ENCODE assay signal across 21 cellular contexts in the genomic region with DNA sequence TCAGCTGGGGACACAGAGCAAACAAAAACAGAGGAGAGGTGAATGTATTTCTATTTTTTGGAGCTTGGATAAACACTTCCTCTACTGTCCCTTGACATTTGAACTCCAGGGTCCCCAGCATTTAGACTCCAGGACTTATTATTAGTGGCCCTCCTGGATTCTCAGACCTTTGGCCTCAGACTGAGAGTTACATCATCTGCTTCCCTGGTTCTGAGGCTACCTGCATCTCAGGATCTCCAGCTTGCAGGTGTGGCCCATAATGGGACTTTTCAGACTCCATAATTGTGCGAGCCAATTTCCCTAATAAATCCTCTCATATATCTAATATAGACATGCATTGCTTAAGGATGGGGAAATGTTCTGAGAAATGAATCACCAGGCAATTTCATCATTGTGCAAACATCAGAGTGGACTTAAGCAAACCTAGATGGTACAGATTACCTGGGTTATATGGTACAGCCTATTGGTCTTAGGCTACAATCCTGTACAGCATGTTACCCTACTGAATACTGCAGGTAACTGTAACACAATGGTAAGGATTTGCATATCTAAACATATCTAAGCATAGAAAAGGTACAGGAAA.
DNase-seq lines count a peak whose midpoint lies in the region; ATAC-seq, FAIRE-seq and TF ChIP-seq lines count a peak whose summit lies in the region.
"Had no signal": no experiment of that assay in that cellular context is flagged by ENCODE, and none has a peak within 500 bp of the region (broad histone marks: within the 10 kb centered on the region; RNA-seq: fewer than 3 reads in every experiment).

No MANE protein-coding gene starts in this region.

- RAD21 ChIA-PET in GM12878 (lab: Charles Lee; ENCODE audit: unreplicated experiment), result no interaction called here

- no peak overlapping the region for H2AFZ ChIP-seq in GM12878 (ENCODE audit: control insufficient read depth, low read depth, low read length)
- H2AFZ ChIP-seq in hepatocyte, result no peak overlapping the region

- TF ChIP-seq EP300 in GM12878 (IDR thresholded peaks at IDR 0.05; ENCODE audit: borderline replicate concordance in 1 of 2, control insufficient read depth in 1 of 2, low read depth in 2 of 2, low read length in 2 of 2), result no peak

- H3K9me2 ChIP-seq in hepatocyte (replicated peaks; ENCODE audit: insufficient read depth), result no peaks in the 10 kb centered on the region

- SMC1A ChIA-PET in GM12878 (lab: Charles Lee; ENCODE audit: uncharacterized antibody, unreplicated experiment), result no interaction called here

- H3K4me1 ChIP-seq in GM12878 (ENCODE audit: control insufficient read depth, insufficient read depth, low read length) (no peaks in the 10 kb centered on the region), hepatocyte (ENCODE audit: insufficient read depth) (no peaks in the 10 kb centered on the region), small intestine (ENCODE audit: control insufficient read depth in 2 of 2, insufficient read depth in 1 of 2, low read depth in 1 of 2, low read length in 1 of 2) (no peaks in the 10 kb centered on the region), HAP-1 (no peaks in the 10 kb centered on the region), aorta (ENCODE audit: control insufficient read depth in 1 of 2, insufficient read depth in 2 of 2, low read length in 2 of 2) (no peaks in the 10 kb centered on the region)
- H3K4me1 ChIP-seq: tibial artery had no signal

- POLR2A ChIA-PET in GM12878 (lab: Charles Lee), result no interaction called here

- H3K4me3 ChIP-seq in GM12878 (no peak overlapping the region), hepatocyte (no peak overlapping the region), small intestine (ENCODE audit: low read depth in 1 of 2, low read length in 2 of 2) (no peak overlapping the region), HAP-1 (no peak overlapping the region), aorta (ENCODE audit: low read length in 2 of 2) (no peak overlapping the region)
- H3K4me3 ChIP-seq: tibial artery had no signal

- no peak overlapping the region for H3K9ac ChIP-seq in GM12878 (ENCODE audit: control insufficient read depth, insufficient read depth, low read length)

- WGBS in GM12878 (ENCODE audit: insufficient coverage, insufficient replicate concordance, low lambda C conversion rate, missing lambda C conversion rate), result 100% methylated on average over 1 of the region's 1 CpG
- WGBS in hepatocyte (ENCODE audit: low lambda C conversion rate, missing lambda C conversion rate), result 69% methylated on average over 1 of the region's 1 CpG
- WGBS in small intestine, 3 donors, result 23 to 76% (median 55%) methylated on average over 1 of the region's 1 CpG
- 95 to 100% methylated on average over 1 of the region's 1 CpG for WGBS in aorta, 2 donors

- TF ChIP-seq RAD21 in GM12878 (IDR thresholded peaks at IDR 0.05; ENCODE audit: insufficient read depth, low read depth, low read length), result no peak

- CTCF ChIA-PET in GM12878 (lab: Yijun Ruan, JAX), result no interaction called here

- FAIRE-seq in GM12878 (lab: Jason Lieb, UNC) (no peak), small intestine (lab: Jason Lieb, UNC) (no peak)
- FAIRE-seq: A204.1, TTC549 had no signal

- DNase-seq in NCI-H146 (lab: John Stamatoyannopoulos, UW), result peak; percentile 4
- DNase-seq in NCI-H146 treated with DMSO at 0.1 percent for 48 hours (lab: John Stamatoyannopoulos, UW; ENCODE audit: unreplicated experiment), result no peak
- no peak for DNase-seq in GM12878 (ENCODE audit: low read depth, low spot score)
- DNase-seq in hepatocyte (ENCODE audit: low spot score), result peak; percentile 35
- DNase-seq in small intestine, result peak; percentile 69
- no peak for DNase-seq in HAP-1 (ENCODE audit: low spot score in 2 of 2)
- no peak for DNase-seq in aorta
- DNase-seq: activated naive CD8-positive, alpha-beta T cell treated with anti-CD3 and anti-CD28 coated beads for 36 hours; activated T-cell treated with anti-CD3 and anti-CD28 coated beads, Interleukin-2, amount 50 U/mL, for 24 hours; endodermal cell; GF-D8; glutamatergic neuron; immature natural killer cell; KG1; midbrain; NCI-H1694; OCI-M1; tibial artery had no signal

- 0 out of 3 replicates have a peak, but pooled peaks have one; percentile 21 for ATAC-seq in GM12878
- ATAC-seq in GM19455 (IDR thresholded peaks at IDR 0.05; ENCODE audit: unreplicated experiment), result no peak
- no peak for ATAC-seq in aorta (ENCODE audit: low FRiP score)

- H3K36me3 ChIP-seq in GM12878 (ENCODE audit: control insufficient read depth in 2 of 2, insufficient read depth in 2 of 2, low read length in 1 of 2) (peaks cover 0 to 31% of the 10 kb centered on the region in 2 experiments), hepatocyte (replicated peaks; ENCODE audit: insufficient read depth, low read depth) (no peaks in the 10 kb centered on the region), small intestine (ENCODE audit: control insufficient read depth in 2 of 2, insufficient read depth in 2 of 2, low read length in 2 of 2) (peaks cover 2 to 7% of the 10 kb centered on the region in 2 donors), HAP-1 (replicated peaks) (peaks cover 13% of the 10 kb centered on the region; the same call in 1 of the 2 replicates), aorta (ENCODE audit: control insufficient read depth in 1 of 2, insufficient read depth in 2 of 2, low read length in 1 of 2) (peaks cover 7% of the 10 kb centered on the region in 2 donors)

- H4K20me1 ChIP-seq in GM12878 (ENCODE audit: control insufficient read depth, insufficient read depth) (no peaks in the 10 kb centered on the region), hepatocyte (ENCODE audit: insufficient read depth, poor library complexity, severe bottlenecking) (no peaks in the 10 kb centered on the region)

- H3K27ac ChIP-seq in GM12878 (ENCODE audit: control insufficient read depth, insufficient read depth), result no peak overlapping the region
- H3K27ac ChIP-seq in hepatocyte, result peak overlapping the region; percentile 45
- H3K27ac ChIP-seq in small intestine (ENCODE audit: low read depth in 1 of 2, low read length in 1 of 2), result peak overlapping the region in 1 of 2 donors; percentile 9
- no peak overlapping the region for H3K27ac ChIP-seq in aorta (ENCODE audit: low read depth in 1 of 2, low read length in 2 of 2)
- H3K27ac ChIP-seq: tibial artery had no signal

- no TSS peak for BruUV-seq in GM12878 (replicated peaks; lab: Mats Ljungman, UMichigan)

- no peak overlapping the region for H3K4me2 ChIP-seq in GM12878 (ENCODE audit: control insufficient read depth, insufficient read depth)
- no peak overlapping the region for H3K4me2 ChIP-seq in hepatocyte

- H3K79me2 ChIP-seq in GM12878 (ENCODE audit: control insufficient read depth, insufficient read depth, low read length) (no peaks in the 10 kb centered on the region), hepatocyte (no peaks in the 10 kb centered on the region)

- no peak for TF ChIP-seq POLR2A in GM12878 (IDR thresholded peaks at IDR 0.05; ENCODE audit: low read depth, low read length)

- H3K9me3 ChIP-seq in GM12878 (replicated peaks; ENCODE audit: control insufficient read depth, insufficient read depth, low read length) (no peaks in the 10 kb centered on the region), hepatocyte (ENCODE audit: low read depth) (no peaks in the 10 kb centered on the region), small intestine (ENCODE audit: control insufficient read depth, low read depth) (no peaks in the 10 kb centered on the region), HAP-1 (no peaks in the 10 kb centered on the region), aorta (ENCODE audit: control insufficient read depth, low read length) (no peaks in the 10 kb centered on the region)
- H3K9me3 ChIP-seq: tibial artery had no signal

- TF ChIP-seq CTCF in GM12878 (IDR thresholded peaks at IDR 0.05 in 2 of 3, conservative IDR thresholded peaks at IDR 0.05 in 1 of 3; ENCODE audit: control insufficient read depth in 2 of 3, extremely low read depth in 1 of 3, insufficient read depth in 1 of 3, low read depth in 3 of 3, low read length in 3 of 3) (no peak), hepatocyte (IDR thresholded peaks at IDR 0.05; ENCODE audit: poor library complexity) (no peak)

- intact Hi-C loops in GM12878 (cut with micrococcal nuclease; ENCODE audit: unreplicated experiment), result no loop called here
- intact Hi-C loops in aorta (cut with DNase I), result no loop called here

- in situ Hi-C loops in GM12878 (cut with MboI), result no loop called here
- in situ Hi-C loops in HAP-1 (cut with MboI; ENCODE audit: low sequenced_read_pairs), result no loop called here

- H3K27me3 ChIP-seq in GM12878 (replicated peaks in 1 of 2; ENCODE audit: control insufficient read depth in 2 of 2, insufficient read depth in 2 of 2, low read length in 1 of 2) (no peaks in the 10 kb centered on the region), hepatocyte (no peaks in the 10 kb centered on the region), small intestine (ENCODE audit: control insufficient read depth in 2 of 2, insufficient read depth in 2 of 2, low read length in 2 of 2) (no peaks in the 10 kb centered on the region), HAP-1 (ENCODE audit: low read depth) (no peaks in the 10 kb centered on the region), aorta (ENCODE audit: control insufficient read depth in 1 of 2, insufficient read depth in 2 of 2, low read length in 1 of 2) (no peaks in the 10 kb centered on the region)
- H3K27me3 ChIP-seq: tibial artery had no signal

TF ChIP-seq in GM12878, 131 proteins besides CTCF, POLR2A, EP300 and RAD21:
- TF ChIP-seq BRCA1 (IDR thresholded peaks at IDR 0.05; ENCODE audit: low read depth, low read length) (no peak), IRF4 (IDR thresholded peaks at IDR 0.05; ENCODE audit: low read depth, low read length) (no peak), BCL11A (IDR thresholded peaks at IDR 0.05; ENCODE audit: low read depth, low read length) (no peak), MTA2 (IDR thresholded peaks at IDR 0.05; ENCODE audit: low read depth) (no peak)

Comparison
In these comparisons a context has a peak if more than half of its experiments do, and no peak if none do; other contexts are left out.
1. DNase-seq: peak in NCI-H146 (single experiment), hepatocyte (single experiment) and small intestine (single experiment); none in NCI-H146 treated with DMSO at 0.1 percent for 48 hours (single experiment), GM12878 (single experiment), HAP-1 (0 of 2) and aorta (0 of 2).